8 cellular contexts compared by ENCODE assay signal in the genomic region with DNA sequence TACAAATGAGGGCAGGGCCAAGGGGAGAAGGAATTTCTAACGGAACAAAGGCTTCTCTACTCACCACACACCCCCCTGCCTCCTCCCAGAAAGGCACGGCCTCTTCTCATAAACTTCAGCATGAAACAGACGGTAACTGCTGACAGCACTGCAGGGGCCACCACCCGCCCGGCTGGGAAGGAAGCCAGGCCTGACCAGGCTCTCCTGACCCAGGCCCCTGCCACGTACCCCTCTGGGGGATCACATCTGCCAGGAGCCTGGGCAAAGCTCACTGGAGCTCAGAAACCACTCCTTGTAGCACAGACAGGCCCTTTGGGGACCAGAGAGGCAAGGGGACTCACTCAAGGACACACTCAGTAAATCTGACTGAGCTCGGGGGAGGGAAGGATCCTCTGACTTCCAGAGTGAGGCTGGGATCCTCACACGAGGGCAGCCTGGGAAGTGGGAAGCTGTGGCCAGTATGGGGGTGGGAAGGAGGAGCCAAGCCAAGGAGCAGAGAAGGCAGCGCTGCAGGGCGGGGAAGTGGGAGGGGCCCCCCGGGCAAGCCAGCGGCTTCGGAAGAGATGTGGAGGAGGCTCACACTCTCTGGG. TPM values are rescaled to one million over a fixed set of nuclear protein-coding genes. Genes with fewer than 3 reads are reported as not detected.
DNase-seq lines count a peak whose midpoint lies in the region; TF ChIP-seq lines count a peak whose summit lies in the region.

No MANE protein-coding gene starts in this region.

- CTCF ChIA-PET in BJ (lab: Yijun Ruan, JAX): interaction anchor here (0.9 to 4.1 kb wide), 10 partner anchors 9 to 70 kb away, joined by 3 to 19 read pairs (median 4); no protein-coding TSS in a partner anchor
- CTCF ChIA-PET in GM10248 (lab: Yijun Ruan, JAX): interaction anchor here (1.0 to 3.9 kb wide), 8 partner anchors 10 to 94 kb away, joined by 3 to 25 read pairs (median 7); no protein-coding TSS in a partner anchor

- H3K36me3 ChIP-seq in BJ (ENCODE audit: control insufficient read depth, insufficient read depth, low read length) (peaks cover 1% of the 10 kb centered on the region), ectodermal cell (ENCODE audit: control insufficient read depth, insufficient read depth, low read length) (no peaks in the 10 kb centered on the region), tibial nerve (peaks cover 0 to 3% (median 0%) of the 10 kb centered on the region in 3 donors)

- H3K27ac ChIP-seq in ectodermal cell (ENCODE audit: insufficient read depth, low read depth, low read length, poor library complexity, severe bottlenecking) (peak overlapping the region; percentile 62), tibial nerve (peak overlapping the region in 2 of 4 donors; percentile 67 to 82)

- peak; percentile 65 to 94 for TF ChIP-seq EP300 in tibial nerve (IDR thresholded peaks at IDR 0.05)

- POLR2A ChIA-PET in BJ (lab: Charles Lee): no interaction called here
- POLR2A ChIA-PET in GM10248 (lab: Yijun Ruan, JAX): interaction anchor here (0.7 kb wide), 1 partner anchor 57 kb away, joined by 3 read pairs; no protein-coding TSS in a partner anchor

- peak in 1 of 2 donors; percentile 24 for TF ChIP-seq POLR2A in tibial nerve (IDR thresholded peaks at IDR 0.05)

- no peaks in the 10 kb centered on the region for H3K9me3 ChIP-seq in ectodermal cell (ENCODE audit: control insufficient read depth, low read length)
- no peaks in the 10 kb centered on the region for H3K9me3 ChIP-seq in tibial nerve

- H3K4me1 ChIP-seq in ectodermal cell (ENCODE audit: control insufficient read depth, insufficient read depth, low read length) (peaks cover 39% of the 10 kb centered on the region), tibial nerve (peaks cover 0 to 81% (median 27%) of the 10 kb centered on the region in 4 donors)

- no peak overlapping the region; the same call in 1 of the 2 replicates for H3K4me3 ChIP-seq in BJ (ENCODE audit: low read depth, low read length)
- H3K4me3 ChIP-seq in ectodermal cell (ENCODE audit: insufficient read depth, low read depth, low read length): no peak overlapping the region
- peak overlapping the region in 2 of 4 donors; percentile 7 to 25 for H3K4me3 ChIP-seq in tibial nerve

- H3K27me3 ChIP-seq in BJ (ENCODE audit: control insufficient read depth, insufficient read depth, low read length) (no peaks in the 10 kb centered on the region), ectodermal cell (ENCODE audit: control insufficient read depth, insufficient read depth, low read length, poor library complexity, severe bottlenecking) (no peaks in the 10 kb centered on the region), tibial nerve (no peaks in the 10 kb centered on the region)

- TF ChIP-seq CTCF in BJ (IDR thresholded peaks at IDR 0.05; ENCODE audit: insufficient read depth, low read depth, low read length) (no peak), tibial nerve (IDR thresholded peaks at IDR 0.05) (no peak), GM10248 (IDR thresholded peaks at IDR 0.05; ENCODE audit: control extremely low read depth, extremely low read depth, low read depth, missing control alignments) (no peak)

- 14 to 23% methylated on average over 13 of the region's 13 CpGs for WGBS in ectodermal cell, 2 experiments
- 1 to 8% methylated on average over 11 to 13 of the region's 13 CpGs for WGBS in tibial nerve, 2 donors

- DNase-seq in BJ (ENCODE audit: low read depth): peak; percentile 95
- DNase-seq in NCI-H226: peak; percentile 92
- peak; percentile 89 for DNase-seq in medulla oblongata (ENCODE audit: extremely low spot score)
- DNase-seq in tibial nerve (ENCODE audit: low spot score in 2 of 2): peak; percentile 87 to 89
- DNase-seq in NCI-H1048 (lab: John Stamatoyannopoulos, UW): no peak
- DNase-seq in activated naive CD4-positive, alpha-beta T cell (lab: John Stamatoyannopoulos, UW): no peak
- DNase-seq in GM10248 (ENCODE audit: extremely low spot score): no peak

RNA-seq across cellular contexts. Expression of a gene that starts 46.1 kb away (rescaled TPM):
- 34.2 and 49.1 TPM in 2 replicates for polyA plus RNA-seq in BJ (2011; rRNA removed)
- 42.2 and 56.1 TPM in 2 replicates for polyA minus RNA-seq in BJ (2011; rRNA and poly(A)+ RNA removed)
- polyA plus RNA-seq in ectodermal cell (2013, experiment 1 of 4): 14.9 TPM
- 14.6 TPM for polyA plus RNA-seq in ectodermal cell (2013, experiment 2 of 4)
- 13.6 TPM for polyA plus RNA-seq in ectodermal cell (2013, experiment 3 of 4)
- 11.8 TPM for polyA plus RNA-seq in ectodermal cell (2013, experiment 4 of 4)
- total RNA-seq in tibial nerve: 100 to 1,000 TPM; 122 to 165 (median 138) TPM

RNA-seq across cellular contexts. Expression of a gene that starts 52.1 kb away (rescaled TPM):
- 43.4 and 73.9 TPM in 2 replicates for polyA plus RNA-seq in BJ (2011; rRNA removed)
- 59.0 and 65.9 TPM in 2 replicates for polyA minus RNA-seq in BJ (2011; rRNA and poly(A)+ RNA removed)
- 50.0 TPM for polyA plus RNA-seq in ectodermal cell (2013, experiment 1 of 4)
- 49.3 TPM for polyA plus RNA-seq in ectodermal cell (2013, experiment 2 of 4)
- polyA plus RNA-seq in ectodermal cell (2013, experiment 3 of 4): 43.0 TPM
- 38.1 TPM for polyA plus RNA-seq in ectodermal cell (2013, experiment 4 of 4)
- 10 to 100 TPM; 16.6 to 36.0 (median 20.6) TPM for total RNA-seq in tibial nerve

Comparison
In these comparisons a context has a peak if more than half of its experiments do, and no peak if none do; other contexts are left out.
1. DNase-seq: peak in BJ (single experiment), NCI-H226 (single experiment), medulla oblongata (single experiment) and tibial nerve (2 of 2); none in NCI-H1048 (single experiment), activated naive CD4-positive, alpha-beta T cell (0 of 4) and GM10248 (single experiment).